ENCODE assay signal across 13 cellular contexts in the genomic region with DNA sequence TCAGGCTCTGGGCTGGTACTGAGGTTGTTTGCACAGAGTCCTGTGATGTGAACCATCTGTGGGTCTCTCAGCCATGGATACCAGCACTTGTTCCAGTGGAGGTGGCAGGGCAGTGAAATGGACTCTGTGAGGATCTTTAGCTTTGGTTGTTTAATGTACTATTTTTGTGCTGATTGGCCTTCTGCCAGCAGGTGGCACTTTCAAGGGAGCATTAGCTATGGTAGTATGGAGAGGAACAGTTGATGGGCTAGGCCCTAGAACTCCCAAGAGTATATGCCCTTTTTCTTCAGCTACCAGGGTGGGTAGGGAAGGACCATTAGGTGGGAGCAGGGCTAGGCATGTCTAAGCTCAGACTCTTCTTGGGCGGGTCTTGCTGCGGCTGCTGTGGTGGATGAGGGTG.
A peak's percentile ranks its signal among the peaks of the same experiment; 100 is the strongest.
DNase-seq lines count a peak whose midpoint lies in the region; ATAC-seq, FAIRE-seq and TF ChIP-seq lines count a peak whose summit lies in the region.
"Had no signal": no experiment of that assay in that cellular context is flagged by ENCODE, and none has a peak within 500 bp of the region (broad histone marks: within the 10 kb centered on the region; RNA-seq: fewer than 3 reads in every experiment).

No MANE protein-coding gene starts in this region.

- H3K18ac ChIP-seq in H1 (ENCODE audit: extremely low read depth, low read length), result no peak overlapping the region

- H3K56ac ChIP-seq in H1 (replicated peaks; ENCODE audit: insufficient read length, low read depth, low read length), result no peak overlapping the region

- no peak for TF ChIP-seq POLR2A in H1 (IDR thresholded peaks at IDR 0.05; ENCODE audit: control extremely low read depth in 1 of 2, low read depth in 2 of 2, low read length in 2 of 2)

- no peaks in the 10 kb centered on the region for H3K79me1 ChIP-seq in H1 (ENCODE audit: low read depth, low read length)

- H4K20me1 ChIP-seq in OCI-LY1 (ENCODE audit: insufficient read depth, low read length) (no peaks in the 10 kb centered on the region), H1 (replicated peaks in 1 of 2; ENCODE audit: control insufficient read depth in 1 of 2, insufficient read depth in 2 of 2, low read length in 2 of 2) (no peaks in the 10 kb centered on the region)
- H4K20me1 ChIP-seq: BLaER1 had no signal

- H2BK5ac ChIP-seq in H1 (ENCODE audit: low read depth, low read length), result no peak overlapping the region

- H3K9me2 ChIP-seq in OCI-LY1 (ENCODE audit: low read depth, low read length), result no peaks in the 10 kb centered on the region

- no peak overlapping the region for H3K14ac ChIP-seq in H1 (ENCODE audit: insufficient read length)

- FAIRE-seq in H1 (lab: Jason Lieb, UNC), result no peak
- FAIRE-seq: HTR-8/SVneo had no signal

- DNase-seq in COLO668 (lab: John Stamatoyannopoulos, UW; ENCODE audit: unreplicated experiment) (peak; percentile 16), H1 (ENCODE audit: low read depth in 1 of 2, low spot score in 2 of 2) (no peak), NCI-H510A treated with DMSO at 0.1 percent for 48 hours (lab: John Stamatoyannopoulos, UW) (no peak), DMS 273 treated with DMSO at 0.1 percent for 48 hours (lab: John Stamatoyannopoulos, UW) (no peak)
- DNase-seq: NCI-H187 treated with DMSO at 0.1 percent for 48 hours, ovary, testis had no signal

- no peaks in the 10 kb centered on the region for H3F3A ChIP-seq in OCI-LY1 (ENCODE audit: insufficient read depth, low read length)

- no peaks in the 10 kb centered on the region for H3K9me3 ChIP-seq in OCI-LY1 (ENCODE audit: low read length)
- no peaks in the 10 kb centered on the region for H3K9me3 ChIP-seq in H1 (ENCODE audit: insufficient read depth in 2 of 2, low read depth in 1 of 2, low read length in 1 of 2)
- H3K9me3 ChIP-seq: BLaER1, ovary, testis had no signal

- no peak overlapping the region for H4K8ac ChIP-seq in H1 (ENCODE audit: extremely low read depth, insufficient read depth, low read length)

- H3K27ac ChIP-seq in OCI-LY1 (ENCODE audit: low read depth, low read length, poor library complexity, severe bottlenecking) (no peak overlapping the region), H1 (ENCODE audit: low read depth, low read length) (no peak overlapping the region)
- H3K27ac ChIP-seq: BLaER1, ovary, testis had no signal

- CTCF ChIA-PET in H1 (lab: Charles Lee; ENCODE audit: partially characterized antibody), result interaction anchor here (0.7 to 3.2 kb wide), 15 partner anchors 10 to 380 kb away, joined by 3 to 15 read pairs (median 4); no protein-coding TSS in a partner anchor

- POLR2A ChIA-PET in H1 (lab: Charles Lee; ENCODE audit: partially characterized antibody), result no interaction called here

- H3K4ac ChIP-seq in H1 (replicated peaks; ENCODE audit: insufficient read length, low read depth, low read length), result no peak overlapping the region

- no peak overlapping the region for H3K9ac ChIP-seq in OCI-LY1 (ENCODE audit: low read length)
- no peak overlapping the region for H3K9ac ChIP-seq in H1 (replicated peaks in 1 of 4; ENCODE audit: extremely low read depth in 1 of 4, low read depth in 3 of 4, low read length in 3 of 4)
- H3K9ac ChIP-seq: BLaER1 had no signal

- H3K79me2 ChIP-seq in OCI-LY1 (ENCODE audit: insufficient read depth, low read length), result no peaks in the 10 kb centered on the region
- H3K79me2 ChIP-seq in H1 (ENCODE audit: control insufficient read depth in 1 of 2, insufficient read depth in 2 of 2, low read length in 2 of 2), result no peaks in the 10 kb centered on the region

- peak; percentile 14 to 42; a peak in 3 of 4 replicates for TF ChIP-seq RAD21 in H1 (IDR thresholded peaks at IDR 0.05 in 1 of 2, conservative IDR thresholded peaks at IDR 0.05 in 1 of 2; ENCODE audit: low read depth in 2 of 2, low read length in 2 of 2)

- H2BK15ac ChIP-seq in H1 (ENCODE audit: low read length), result no peak overlapping the region

- H3K23me2 ChIP-seq in H1 (ENCODE audit: low read depth, low read length), result no peaks in the 10 kb centered on the region

- H2BK20ac ChIP-seq in H1 (ENCODE audit: low read length), result no peak overlapping the region

- H2AFZ ChIP-seq in OCI-LY1 (ENCODE audit: low read length) (no peak overlapping the region), H1 (ENCODE audit: low read length) (no peak overlapping the region)

- H3K4me2 ChIP-seq in OCI-LY1 (ENCODE audit: low read length) (no peak overlapping the region), H1 (ENCODE audit: insufficient read depth in 1 of 2, low read depth in 2 of 2, low read length in 2 of 2) (no peak overlapping the region)
- H3K4me2 ChIP-seq: BLaER1 had no signal

- H3K4me1 ChIP-seq in OCI-LY1 (ENCODE audit: insufficient read depth, low read length, severe bottlenecking) (no peaks in the 10 kb centered on the region), H1 (replicated peaks in 1 of 4; ENCODE audit: control insufficient read depth in 3 of 4, insufficient read depth in 4 of 4, low read length in 3 of 4) (no peaks in the 10 kb centered on the region)
- H3K4me1 ChIP-seq: BLaER1, testis had no signal

- no peak for TF ChIP-seq EP300 in H1 (IDR thresholded peaks at IDR 0.05; ENCODE audit: borderline replicate concordance in 1 of 2, low read depth in 2 of 2, low read length in 2 of 2)

- H3K23ac ChIP-seq in H1 (ENCODE audit: insufficient read length), result no peak overlapping the region

- no peak overlapping the region for H4K5ac ChIP-seq in H1 (ENCODE audit: insufficient read length, low read depth, low read length)

- no peak for ATAC-seq in activated CD4-positive, CD25-positive, alpha-beta regulatory T cell treated with anti-CD3 and anti-CD28 coated beads, Interleukin-2, amount 50 U/mL, for 24 hours
- ATAC-seq in GM21360 (IDR thresholded peaks at IDR 0.05; ENCODE audit: unreplicated experiment), result no peak

- no peak overlapping the region for H2BK12ac ChIP-seq in H1 (ENCODE audit: low read depth, low read length)

- H3K4me3 ChIP-seq in GM12875 (ENCODE audit: low read depth, low read length) (no peak overlapping the region), OCI-LY1 (ENCODE audit: low read depth, low read length, poor library complexity, severe bottlenecking) (no peak overlapping the region), H1 (ENCODE audit: extremely low read depth in 1 of 4, insufficient read depth in 2 of 4, low read depth in 3 of 4, low read length in 4 of 4) (no peak overlapping the region)
- H3K4me3 ChIP-seq: BLaER1, ovary, testis had no signal

- no peak overlapping the region for H2AK5ac ChIP-seq in H1 (ENCODE audit: low read depth, low read length)

- TF ChIP-seq CTCF in GM12875 (IDR thresholded peaks at IDR 0.05; ENCODE audit: borderline replicate concordance, insufficient read depth, low read depth, low read length) (peak; percentile 27; the same call in 1 of the 2 replicates), OCI-LY1 (IDR thresholded peaks at IDR 0.05; ENCODE audit: low read length) (peak; percentile 34; the same call in 1 of the 2 replicates), H1 (IDR thresholded peaks at IDR 0.05; ENCODE audit: control extremely low read depth in 1 of 3, insufficient read depth in 1 of 3, low read depth in 1 of 3, low read length in 3 of 3) (peak in 2 of 3 experiments; percentile 27 to 43; a peak in 3 of 4 replicates)

- WGBS in H1 (ENCODE audit: extremely low coverage in 1 of 2, insufficient coverage in 1 of 2, insufficient read length in 1 of 2, insufficient replicate concordance in 2 of 2, low coverage in 1 of 2, low lambda C conversion rate in 2 of 2, missing lambda C conversion rate in 1 of 2), 2 experiments, result 95% methylated on average over 2 of the region's 2 CpGs; no CpG with 5 or more reads in 1 of the 2 experiments

- no peak overlapping the region for H2BK120ac ChIP-seq in H1 (replicated peaks; ENCODE audit: low read depth, low read length)

- H3K36me3 ChIP-seq in OCI-LY1 (ENCODE audit: insufficient read depth, low read length) (no peaks in the 10 kb centered on the region), H1 (ENCODE audit: control insufficient read depth in 2 of 4, insufficient read depth in 4 of 4, low read length in 3 of 4) (no peaks in the 10 kb centered on the region)
- H3K36me3 ChIP-seq: BLaER1, ovary had no signal

- no peaks in the 10 kb centered on the region for H3K27me3 ChIP-seq in OCI-LY1 (ENCODE audit: insufficient read depth, low read length)
- no peaks in the 10 kb centered on the region for H3K27me3 ChIP-seq in H1 (replicated peaks in 1 of 4; ENCODE audit: control insufficient read depth in 3 of 4, extremely low read depth in 1 of 4, insufficient read depth in 3 of 4, low read length in 3 of 4)
- H3K27me3 ChIP-seq: BLaER1, ovary, testis had no signal

- H4K91ac ChIP-seq in H1 (replicated peaks; ENCODE audit: insufficient read length, low read length), result no peak overlapping the region

TF ChIP-seq in H1, 55 proteins besides CTCF, POLR2A, EP300 and RAD21:
- TF ChIP-seq HDAC6 (IDR thresholded peaks at IDR 0.05; ENCODE audit: low read depth, low read length) (no peak), TBP (IDR thresholded peaks at IDR 0.05; ENCODE audit: low read depth, low read length) (no peak), SP1 (IDR thresholded peaks at IDR 0.05; ENCODE audit: low read depth, low read length) (no peak), RNF2 (IDR thresholded peaks at IDR 0.05; ENCODE audit: borderline replicate concordance, low read depth, low read length, missing control alignments, poor library complexity, severe bottlenecking) (no peak), EGR1 (IDR thresholded peaks at IDR 0.05; ENCODE audit: borderline replicate concordance, low read depth, low read length) (no peak), CTBP2 (IDR thresholded peaks at IDR 0.05; ENCODE audit: borderline replicate concordance, insufficient read depth, insufficient read length, low read length) (no peak), TAF1 (IDR thresholded peaks at IDR 0.05; ENCODE audit: low read depth, low read length) (no peak), CHD1 (IDR thresholded peaks at IDR 0.05; ENCODE audit: low read depth, low read length) (no peak), YY1 (IDR thresholded peaks at IDR 0.05; ENCODE audit: low read depth, low read length) (no peak)
- TF ChIP-seq, protein P1, sequence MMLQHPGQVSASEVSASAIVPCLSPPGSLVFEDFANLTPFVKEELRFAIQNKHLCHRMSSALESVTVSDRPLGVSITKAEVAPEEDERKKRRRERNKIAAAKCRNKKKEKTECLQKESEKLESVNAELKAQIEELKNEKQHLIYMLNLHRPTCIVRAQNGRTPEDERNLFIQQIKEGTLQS (IDR thresholded peaks at IDR 0.05; ENCODE audit: insufficient read depth, low read depth, low read length), result no peak
